In genomic region chr17:7239091-7240027, GRCh38 we compare ENCODE assay signal across 1 cellular context.
TF ChIP-seq lines count a peak whose summit lies in the region.

TSS of gene PHF23 (minus strand) at chr17:7239457. CDS start at chr17:7239279, 178 bp downstream.

TF ChIP-seq in HepG2, 621 proteins besides CTCF, POLR2A, EP300 and RAD21 (continued from another document and continues in another):
- peak; percentile 84 for TF ChIP-seq ZNF281 (CRISPR knock-in tag; IDR thresholded peaks at IDR 0.05; ENCODE audit: borderline replicate concordance)
- peak; percentile 97 for TF ChIP-seq HNRNPLL (IDR thresholded peaks at IDR 0.05; ENCODE audit: low read depth, low read length, poor library complexity, severe bottlenecking)
- TF ChIP-seq ZNF629 (CRISPR knock-in tag; conservative IDR thresholded peaks at IDR 0.05), result 0 out of 2 replicates have a peak, but pooled peaks have one; percentile 5
- TF ChIP-seq ZBTB37 (CRISPR knock-in tag; IDR thresholded peaks at IDR 0.05), result no peak
- TF ChIP-seq ZBTB21 (CRISPR knock-in tag; IDR thresholded peaks at IDR 0.05), result no peak
- peak; percentile 91 for TF ChIP-seq TARDBP (CRISPR knock-in tag; IDR thresholded peaks at IDR 0.05)
- TF ChIP-seq THAP8 (CRISPR knock-in tag; IDR thresholded peaks at IDR 0.05; ENCODE audit: borderline replicate concordance), result no peak
- peak; percentile 39; the same call in 1 of the 2 replicates for TF ChIP-seq TFDP2 (CRISPR knock-in tag; IDR thresholded peaks at IDR 0.05)
- no peak for TF ChIP-seq RFXANK (CRISPR knock-in tag; IDR thresholded peaks at IDR 0.05)
- TF ChIP-seq RXRB (CRISPR knock-in tag; IDR thresholded peaks at IDR 0.05; ENCODE audit: borderline replicate concordance), result no peak
- no peak for TF ChIP-seq CHCHD3 (CRISPR knock-in tag; IDR thresholded peaks at IDR 0.05)
- TF ChIP-seq GABPB1 (CRISPR knock-in tag; IDR thresholded peaks at IDR 0.05), result peak; percentile 96
- TF ChIP-seq ARHGAP35 (CRISPR knock-in tag; IDR thresholded peaks at IDR 0.05; ENCODE audit: borderline replicate concordance), result peak; percentile 24; the same call in 1 of the 2 replicates
- no peak for TF ChIP-seq MED13 (CRISPR knock-in tag; IDR thresholded peaks at IDR 0.05)
- TF ChIP-seq SMARCE1 (IDR thresholded peaks at IDR 0.05; ENCODE audit: borderline replicate concordance), result no peak
- no peak for TF ChIP-seq ZNF777 (CRISPR knock-in tag; IDR thresholded peaks at IDR 0.05)
- TF ChIP-seq FOXK1 (CRISPR knock-in tag; IDR thresholded peaks at IDR 0.05; ENCODE audit: borderline replicate concordance, low read depth), result peak; percentile 42
- TF ChIP-seq ZNF607 (CRISPR knock-in tag; IDR thresholded peaks at IDR 0.05; ENCODE audit: borderline replicate concordance), result no peak
- no peak for TF ChIP-seq HHEX (CRISPR knock-in tag; IDR thresholded peaks at IDR 0.05)
- TF ChIP-seq PRPF4 (IDR thresholded peaks at IDR 0.05; ENCODE audit: low read depth, low read length, poor library complexity, severe bottlenecking), result no peak
- TF ChIP-seq ZNF317 (CRISPR knock-in tag; IDR thresholded peaks at IDR 0.05), result no peak; the same call in 1 of the 2 replicates
- TF ChIP-seq HES4 (CRISPR knock-in tag; IDR thresholded peaks at IDR 0.05; ENCODE audit: borderline replicate concordance), result no peak
- peak; percentile 63 for TF ChIP-seq RBM39 (IDR thresholded peaks at IDR 0.05; ENCODE audit: low read depth, low read length, poor library complexity, severe bottlenecking)
- TF ChIP-seq HNRNPL (IDR thresholded peaks at IDR 0.05; ENCODE audit: low read depth, low read length), result no peak
- no peak for TF ChIP-seq MBNL3 (CRISPR knock-in tag; conservative IDR thresholded peaks at IDR 0.05)
- no peak for TF ChIP-seq ONECUT2 (CRISPR knock-in tag; IDR thresholded peaks at IDR 0.05)
- no peak for TF ChIP-seq ZKSCAN1 (IDR thresholded peaks at IDR 0.05; ENCODE audit: low read length)
- no peak for TF ChIP-seq MXD4 (CRISPR knock-in tag; IDR thresholded peaks at IDR 0.05)
- TF ChIP-seq ZNF616 (CRISPR knock-in tag; IDR thresholded peaks at IDR 0.05; ENCODE audit: low read depth), result no peak
- no peak for TF ChIP-seq ZNF644 (CRISPR knock-in tag; IDR thresholded peaks at IDR 0.05; ENCODE audit: low read depth)
- no peak for TF ChIP-seq ZBTB7B (CRISPR knock-in tag; IDR thresholded peaks at IDR 0.05)
- peak; percentile 17; the same call in 1 of the 2 replicates for TF ChIP-seq CCDC6 (CRISPR knock-in tag; IDR thresholded peaks at IDR 0.05)
- TF ChIP-seq MAX (IDR thresholded peaks at IDR 0.05), result peak; percentile 47
- TF ChIP-seq RORA (CRISPR knock-in tag; IDR thresholded peaks at IDR 0.05), result no peak
- TF ChIP-seq DRAP1 (CRISPR knock-in tag; IDR thresholded peaks at IDR 0.05), result peak; percentile 27; the same call in 1 of the 2 replicates
- TF ChIP-seq SYNCRIP (IDR thresholded peaks at IDR 0.05; ENCODE audit: insufficient read depth, low read depth, low read length), result no peak
- TF ChIP-seq STAT6 (CRISPR knock-in tag; IDR thresholded peaks at IDR 0.05; ENCODE audit: borderline replicate concordance), result no peak
- TF ChIP-seq ZNF619 (CRISPR knock-in tag; IDR thresholded peaks at IDR 0.05), result 0 out of 2 replicates have a peak, but pooled peaks have one; percentile 7
- peak; percentile 65; the same call in 1 of the 2 replicates for TF ChIP-seq KDM5B (CRISPR knock-in tag; IDR thresholded peaks at IDR 0.05; ENCODE audit: borderline replicate concordance)
- peak; percentile 79; the same call in 1 of the 2 replicates for TF ChIP-seq KDM5A (IDR thresholded peaks at IDR 0.05; ENCODE audit: borderline replicate concordance, low read length)
- 0 out of 2 replicates have a peak, but pooled peaks have one; percentile 21 for TF ChIP-seq ZNF800 (CRISPR knock-in tag; IDR thresholded peaks at IDR 0.05)
- no peak for TF ChIP-seq ZNF550 (CRISPR knock-in tag; IDR thresholded peaks at IDR 0.05; ENCODE audit: borderline replicate concordance)
- TF ChIP-seq ZC3H4 (CRISPR knock-in tag; IDR thresholded peaks at IDR 0.05; ENCODE audit: borderline replicate concordance), result no peak
- TF ChIP-seq GABPA (IDR thresholded peaks at IDR 0.05; ENCODE audit: low read depth, low read length), result peak; percentile 81
- peak; percentile 96 for TF ChIP-seq GABPA (CRISPR knock-in tag; IDR thresholded peaks at IDR 0.05; ENCODE audit: low read depth)
- no peak for TF ChIP-seq ZNF549 (CRISPR knock-in tag; IDR thresholded peaks at IDR 0.05)
- no peak for TF ChIP-seq ZNF740 (CRISPR knock-in tag; IDR thresholded peaks at IDR 0.05)
- TF ChIP-seq FOSL1 (CRISPR knock-in tag; IDR thresholded peaks at IDR 0.05; ENCODE audit: borderline replicate concordance), result no peak
- TF ChIP-seq NCOA1 (CRISPR knock-in tag; IDR thresholded peaks at IDR 0.05), result no peak
- TF ChIP-seq CBX1 (IDR thresholded peaks at IDR 0.05; ENCODE audit: low read depth), result no peak
- TF ChIP-seq ZNF615 (CRISPR knock-in tag; IDR thresholded peaks at IDR 0.05; ENCODE audit: borderline replicate concordance), result no peak
- no peak for TF ChIP-seq HDAC2 (CRISPR knock-in tag; IDR thresholded peaks at IDR 0.05)
- no peak for TF ChIP-seq NR0B2 (CRISPR knock-in tag; IDR thresholded peaks at IDR 0.05)
- TF ChIP-seq ZNF710 (CRISPR knock-in tag; IDR thresholded peaks at IDR 0.05; ENCODE audit: borderline replicate concordance), result peak; percentile 88; the same call in 1 of the 2 replicates
- no peak for TF ChIP-seq JUNB (CRISPR knock-in tag; IDR thresholded peaks at IDR 0.05; ENCODE audit: borderline replicate concordance)
- TF ChIP-seq EHMT2 (IDR thresholded peaks at IDR 0.05; ENCODE audit: borderline replicate concordance, low read depth, low read length), result no peak
- TF ChIP-seq ZNF782 (CRISPR knock-in tag; IDR thresholded peaks at IDR 0.05; ENCODE audit: borderline replicate concordance), result peak; percentile 34; the same call in 1 of the 2 replicates
